In genomic region chr3:193559100-193559499, GRCh38 we compare ENCODE assay signal across 20 cellular contexts. TPM values are rescaled to one million over a fixed set of nuclear protein-coding genes. Genes with fewer than 3 reads are reported as not detected.
"Had no signal": no experiment of that assay in that cellular context is flagged by ENCODE, and none has a peak within 500 bp of the region (broad histone marks: within the 10 kb centered on the region; RNA-seq: fewer than 3 reads in every experiment).

No MANE protein-coding gene starts in this region.

- DNase-seq: activated CD4-positive, alpha-beta T cell treated with anti-CD3 and anti-CD28 coated beads, Interleukin-2, amount 10 ng/mL, durations not matched to agents 7 days and 5 days; activated CD8-positive, alpha-beta memory T cell treated with anti-CD3 and anti-CD28 coated beads, Interleukin-2, amount 50 U/mL, for 48 hours; activated gamma-delta T cell treated with Interleukin-2 at 50 U/mL for 16 hours; activated naive CD8-positive, alpha-beta T cell treated with anti-CD3 and anti-CD28 coated beads for 36 hours; amygdala; caudate nucleus; dorsolateral prefrontal cortex; heart left ventricle; immature natural killer cell; mesenchymal stem cell; mucosa of descending colon; naive B cell; psoas muscle; right cardiac atrium; stimulated activated naive CD8-positive, alpha-beta T cell treated with anti-CD3 and anti-CD28 coated beads, Interleukin-15, amount 100 ng/mL, for 72 hours; transverse colon had no signal

- H3K4me1 ChIP-seq: gastroesophageal sphincter, psoas muscle, vagina had no signal

- H3K9me3 ChIP-seq: gastroesophageal sphincter, heart left ventricle, mucosa of descending colon, psoas muscle, suprapubic skin, transverse colon, vagina had no signal

- H3K27me3 ChIP-seq: dorsolateral prefrontal cortex, gastroesophageal sphincter, heart left ventricle, suprapubic skin, transverse colon, vagina had no signal

- H3K4me3 ChIP-seq: dorsolateral prefrontal cortex, gastroesophageal sphincter, heart left ventricle, mucosa of descending colon, psoas muscle, suprapubic skin, transverse colon, vagina had no signal

- ATAC-seq: gastroesophageal sphincter; heart left ventricle; mucosa of descending colon; psoas muscle; right cardiac atrium; stimulated activated naive CD8-positive, alpha-beta T cell treated with anti-CD3 and anti-CD28 coated beads, Interleukin-15, amount 100 ng/mL, for 72 hours had no signal

- H3K36me3 ChIP-seq: gastroesophageal sphincter, heart left ventricle, suprapubic skin, transverse colon, vagina had no signal

- H3K27ac ChIP-seq: dorsolateral prefrontal cortex, gastroesophageal sphincter, heart left ventricle, psoas muscle, suprapubic skin, transverse colon, vagina had no signal

RNA-seq across cellular contexts. Expression of gene ATP13A4, which starts 4.4 kb away (rescaled TPM):
- total RNA-seq: epithelial cell of proximal tubule had no signal
